In genomic region chr4:48693856-48694574, GRCh38 we compare ENCODE assay signal across 19 cellular contexts.
A peak's percentile ranks its signal among the peaks of the same experiment; 100 is the strongest.
DNase-seq lines count a peak whose midpoint lies in the region; ATAC-seq and TF ChIP-seq lines count a peak whose summit lies in the region.
"Had no signal": no experiment of that assay in that cellular context is flagged by ENCODE, and none has a peak within 500 bp of the region (broad histone marks: within the 10 kb centered on the region; RNA-seq: fewer than 3 reads in every experiment).

No MANE protein-coding gene starts in this region.

- peaks cover 2% of the 10 kb centered on the region for H3K9me3 Mint-ChIP-seq in endodermal cell
- H3K9me3 Mint-ChIP-seq: HFFc6 had no signal

- H4K20me1 ChIP-seq in GM23248 (ENCODE audit: insufficient read depth) = no peaks in the 10 kb centered on the region

- no peak for ATAC-seq in HG03025 (IDR thresholded peaks at IDR 0.05; ENCODE audit: low FRiP score, unreplicated experiment)
- ATAC-seq: GM12878 had no signal

- H3K4me3 Mint-ChIP-seq in endodermal cell = no peak overlapping the region
- H3K4me3 Mint-ChIP-seq: CD4-positive, CD25-positive, alpha-beta regulatory T cell; HFFc6; IgD-negative memory B cell had no signal

- H3K9ac ChIP-seq in GM23248 (no peak overlapping the region), endodermal cell (ENCODE audit: extremely low read depth, low read length, poor library complexity, severe bottlenecking) (peak overlapping the region; percentile 42), parathyroid adenoma (no peak overlapping the region)

- H3K27ac ChIP-seq in GM23248 (no peak overlapping the region), endodermal cell (ENCODE audit: low read depth, low read length) (no peak overlapping the region), parathyroid adenoma (peak overlapping the region; percentile 51)

- H3K4me1 ChIP-seq in GM23248 (ENCODE audit: insufficient read depth) (peaks cover 34% of the 10 kb centered on the region), endodermal cell (ENCODE audit: control insufficient read depth, insufficient read depth, low read length) (peaks cover 12% of the 10 kb centered on the region), parathyroid adenoma (peaks cover 16% of the 10 kb centered on the region)
- H3K4me1 ChIP-seq: BE2C had no signal

- H3K4me1 Mint-ChIP-seq in endodermal cell = peaks cover 50% of the 10 kb centered on the region

- no peaks in the 10 kb centered on the region for H3K36me3 ChIP-seq in GM23248 (ENCODE audit: low read depth)
- no peaks in the 10 kb centered on the region for H3K36me3 ChIP-seq in endodermal cell (ENCODE audit: control insufficient read depth, insufficient read depth, low read length)
- no peaks in the 10 kb centered on the region for H3K36me3 ChIP-seq in parathyroid adenoma (ENCODE audit: control insufficient read depth, insufficient read depth, low read length)
- H3K36me3 ChIP-seq: BE2C had no signal

- H3K9me3 ChIP-seq in GM23248 (ENCODE audit: low read depth) (no peaks in the 10 kb centered on the region), endodermal cell (ENCODE audit: control insufficient read depth, low read length) (no peaks in the 10 kb centered on the region), parathyroid adenoma (ENCODE audit: control insufficient read depth, low read length) (no peaks in the 10 kb centered on the region)
- H3K9me3 ChIP-seq: BE2C, Caco-2 had no signal

- no peaks in the 10 kb centered on the region for H3K27me3 ChIP-seq in GM23248 (replicated peaks; ENCODE audit: insufficient read depth)
- H3K27me3 ChIP-seq in endodermal cell (ENCODE audit: control insufficient read depth, insufficient read depth, low read length, poor library complexity, severe bottlenecking) = no peaks in the 10 kb centered on the region
- H3K27me3 ChIP-seq in parathyroid adenoma (ENCODE audit: control insufficient read depth, insufficient read depth, low read length) = no peaks in the 10 kb centered on the region
- H3K27me3 ChIP-seq: BE2C had no signal

- no peak for TF ChIP-seq EP300 in Ishikawa (IDR thresholded peaks at IDR 0.05; ENCODE audit: borderline replicate concordance)

- TF ChIP-seq CTCF in endodermal cell (conservative IDR thresholded peaks at IDR 0.05) (no peak), parathyroid adenoma (IDR thresholded peaks at IDR 0.05) (no peak), GM20000 (IDR thresholded peaks at IDR 0.05; ENCODE audit: extremely low read depth, missing control alignments) (no peak)

- DNase-seq in GM23248 = peak; percentile 4
- DNase-seq in endodermal cell = peak; percentile 78
- no peak for DNase-seq in activated T-cell treated with anti-CD3 and anti-CD28 coated beads, Interleukin-2, amount 50 U/mL, for 48 hours
- no peak for DNase-seq in GM20000 (ENCODE audit: low spot score)
- no peak for DNase-seq in COLO829 (ENCODE audit: low spot score)
- DNase-seq: BE2C; Caco-2; CD4-positive, CD25-positive, alpha-beta regulatory T cell; DMS153; HFFc6; MV-4-11; NCI-H187; NCI-H345; NCI-H524 treated with DMSO at 0.1 percent for 48 hours had no signal

- H3K4me3 ChIP-seq in GM23248 (no peak overlapping the region), endodermal cell (ENCODE audit: low read length) (peak overlapping the region; percentile 78), parathyroid adenoma (ENCODE audit: low read depth, low read length) (no peak overlapping the region)
- H3K4me3 ChIP-seq: GM12878 had no signal

- no peak overlapping the region for H2AFZ ChIP-seq in GM23248
- no peak overlapping the region for H2AFZ ChIP-seq in parathyroid adenoma

- in situ Hi-C loops in GM23248 (cut with MboI) = no loop called here

- H3K27ac Mint-ChIP-seq in endodermal cell = peak overlapping the region; percentile 76
- H3K27ac Mint-ChIP-seq: CD4-positive, CD25-positive, alpha-beta regulatory T cell; HFFc6 had no signal

- 89 to 92% methylated on average over 8 of the region's 8 CpGs for WGBS in GM23248 (ENCODE audit: low coverage in 1 of 2, low lambda C conversion rate in 2 of 2, missing lambda C conversion rate in 2 of 2), 2 experiments
- 52 to 67% methylated on average over 1 to 8 of the region's 8 CpGs for WGBS in endodermal cell (ENCODE audit: insufficient coverage in 1 of 2, insufficient read length in 1 of 2), 2 experiments

- H3F3A ChIP-seq in GM23248 (ENCODE audit: insufficient read depth) = peaks cover 19% of the 10 kb centered on the region

- H3K27me3 Mint-ChIP-seq in endodermal cell (ENCODE audit: insufficient read depth) = no peaks in the 10 kb centered on the region
- H3K27me3 Mint-ChIP-seq: CD4-positive, CD25-positive, alpha-beta regulatory T cell; IgD-negative memory B cell had no signal

- H3K4me2 ChIP-seq in GM23248 (ENCODE audit: unreplicated experiment) (no peak overlapping the region), parathyroid adenoma (ENCODE audit: low read length) (no peak overlapping the region)

- H3K36me3 Mint-ChIP-seq in endodermal cell (ENCODE audit: low read depth) = peaks cover 3% of the 10 kb centered on the region

- H3K79me2 ChIP-seq in GM23248 (ENCODE audit: insufficient read depth) (peaks cover 96% of the 10 kb centered on the region), parathyroid adenoma (peaks cover 6% of the 10 kb centered on the region)

- no peak for TF ChIP-seq RAD21 in Ishikawa (IDR thresholded peaks at IDR 0.05; ENCODE audit: low read depth)

- H3K9me2 ChIP-seq in GM23248 (ENCODE audit: insufficient read depth) = no peaks in the 10 kb centered on the region

TF ChIP-seq in Ishikawa, 13 proteins besides CTCF, POLR2A, EP300 and RAD21:
- TF ChIP-seq TCF12 (IDR thresholded peaks at IDR 0.05; ENCODE audit: low read depth) (no peak), CEBPB (IDR thresholded peaks at IDR 0.05) (peak; percentile 41; the same call in 1 of the 2 replicates)

Comparison
In these comparisons a context has a peak if more than half of its experiments do, and no peak if none do; other contexts are left out.
1. DNase-seq: peak in GM23248 (single experiment) and endodermal cell (single experiment); none in activated T-cell treated with anti-CD3 and anti-CD28 coated beads, Interleukin-2, amount 50 U/mL, for 48 hours (0 of 2), GM20000 (single experiment) and COLO829 (single experiment).